Comparison of ENCODE assay signal across 16 cellular contexts in the genomic region with DNA sequence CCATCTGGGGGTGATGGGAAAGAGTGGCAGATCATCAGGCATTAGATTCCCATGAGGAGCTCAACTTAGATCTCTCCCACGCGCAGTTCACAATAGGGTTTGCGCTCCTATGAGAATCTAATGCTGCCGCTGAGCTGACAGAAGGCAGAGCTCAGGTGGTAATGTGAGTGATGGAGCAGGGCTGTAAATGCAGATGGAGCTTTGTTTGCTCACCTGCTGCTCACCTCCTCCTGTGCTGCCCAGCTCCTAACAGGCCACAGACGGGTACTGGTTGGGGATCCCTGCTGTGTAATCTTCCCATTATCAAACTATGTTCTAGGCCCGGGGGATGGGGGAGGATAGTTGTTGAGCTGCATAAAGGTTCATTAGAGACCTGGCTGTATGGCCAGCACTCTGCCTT. TPM values are rescaled to one million over a fixed set of nuclear protein-coding genes. Genes with fewer than 3 reads are reported as not detected.
DNase-seq lines count a peak whose midpoint lies in the region; ATAC-seq and TF ChIP-seq lines count a peak whose summit lies in the region.
"Had no signal": no experiment of that assay in that cellular context is flagged by ENCODE, and none has a peak within 500 bp of the region (broad histone marks: within the 10 kb centered on the region; RNA-seq: fewer than 3 reads in every experiment).

No MANE protein-coding gene starts in this region.

- peak; percentile 90 for DNase-seq in COLO668 (lab: John Stamatoyannopoulos, UW; ENCODE audit: unreplicated experiment)
- peak; percentile 98 for DNase-seq in NCI-H1417 treated with DMSO at 0.1 percent for 48 hours (lab: John Stamatoyannopoulos, UW)
- peak; percentile 60 for DNase-seq in NCI-H2196 treated with DMSO at 0.1 percent for 48 hours (lab: John Stamatoyannopoulos, UW; ENCODE audit: unreplicated experiment)
- DNase-seq in activated B cell treated with CpG ODN at 0.5 μM for 24 hours, result no peak
- DNase-seq in ureter (ENCODE audit: low spot score), result no peak
- DNase-seq in spleen, result no peak
- DNase-seq in A172 (ENCODE audit: low spot score), result no peak
- DNase-seq: activated CD4-positive, alpha-beta T cell treated with anti-CD3 and anti-CD28 coated beads, Interleukin-2, amount 50 U/mL, for 48 hours; adrenal gland; CD8-positive, alpha-beta T cell; effector CD4-positive, alpha-beta T cell; MM.1S; sigmoid colon had no signal

- no peak overlapping the region for H3K27ac ChIP-seq in spleen
- H3K27ac ChIP-seq: adrenal gland, sigmoid colon had no signal

- H3K4me1 Mint-ChIP-seq in activated B cell treated with CpG ODN at 0.5 μM for 24 hours, result peaks cover 42% of the 10 kb centered on the region

- H3K36me3 ChIP-seq in spleen, result no peaks in the 10 kb centered on the region
- H3K36me3 ChIP-seq: adrenal gland, sigmoid colon had no signal

- POLR2A ChIA-PET in activated B cell treated with CpG ODN at 0.5 μM for 24 hours (lab: Charles Lee), result interaction anchor here (0.6 to 2.1 kb wide), 6 partner anchors 8 to 120 kb away, joined by 3 to 7 read pairs (median 4); no protein-coding TSS in a partner anchor

- no peaks in the 10 kb centered on the region for H3K36me3 Mint-ChIP-seq in activated B cell treated with CpG ODN at 0.5 μM for 24 hours (ENCODE audit: low read depth)
- H3K36me3 Mint-ChIP-seq: CD8-positive, alpha-beta T cell had no signal

- TF ChIP-seq POLR2A in spleen (IDR thresholded peaks at IDR 0.05), result no peak

- H3K27me3 ChIP-seq in spleen (replicated peaks in 1 of 7), result no peaks in the 10 kb centered on the region
- H3K27me3 ChIP-seq: adrenal gland, sigmoid colon had no signal

- no peaks in the 10 kb centered on the region for H3K9me3 ChIP-seq in spleen
- H3K9me3 ChIP-seq: adrenal gland, sigmoid colon had no signal

- H3K9me3 Mint-ChIP-seq in activated B cell treated with CpG ODN at 0.5 μM for 24 hours, result no peaks in the 10 kb centered on the region
- H3K9me3 Mint-ChIP-seq: activated T-helper 1 cell treated with anti-CD3 and anti-CD28 coated beads, Interleukin-12 subunit alpha, Interleukin-12 subunit beta, Interleukin-2, Interleukin-4 antibody, amounts not matched to agents 30 ng/mL and 10 ng/mL and 1 ng/mL, durations not matched to agents 14 hours and 24 hours and 36 hours; CD8-positive, alpha-beta T cell had no signal

- ATAC-seq in activated B cell treated with CpG ODN at 0.5 μM for 24 hours (ENCODE audit: low read depth), result no peak
- no peak for ATAC-seq in activated CD4-positive, CD25-positive, alpha-beta regulatory T cell treated with anti-CD3 and anti-CD28 coated beads, Interleukin-2, amount 50 U/mL, for 24 hours
- ATAC-seq: CD8-positive, alpha-beta T cell; HepG2 had no signal

- intact Hi-C loops in activated B cell treated with CpG ODN at 0.5 μM for 24 hours (cut with micrococcal nuclease), result loop anchor here (5.0 kb wide), 1 partner anchor 37 kb away; no protein-coding TSS in a partner anchor
- intact Hi-C loops in spleen (cut with DNase I; ENCODE audit: low total_unique reads), result no loop called here

- CTCF ChIA-PET in activated B cell treated with CpG ODN at 0.5 μM for 24 hours (lab: Charles Lee), result no interaction called here

- peak overlapping the region; percentile 46 for H3K27ac Mint-ChIP-seq in activated B cell treated with CpG ODN at 0.5 μM for 24 hours
- H3K27ac Mint-ChIP-seq: activated T-helper 1 cell treated with anti-CD3 and anti-CD28 coated beads, Interleukin-12 subunit alpha, Interleukin-12 subunit beta, Interleukin-2, Interleukin-4 antibody, amounts not matched to agents 30 ng/mL and 10 ng/mL and 1 ng/mL, durations not matched to agents 14 hours and 24 hours and 36 hours; CD8-positive, alpha-beta T cell had no signal

- no peaks in the 10 kb centered on the region for H3K27me3 Mint-ChIP-seq in activated B cell treated with CpG ODN at 0.5 μM for 24 hours

- no peak overlapping the region for H3K4me3 ChIP-seq in spleen
- H3K4me3 ChIP-seq: adrenal gland, sigmoid colon had no signal

- TF ChIP-seq CTCF in activated B cell treated with CpG ODN at 0.5 μM for 24 hours (IDR thresholded peaks at IDR 0.05) (no peak), spleen (IDR thresholded peaks at IDR 0.05 in 8 of 11, conservative IDR thresholded peaks at IDR 0.05 in 3 of 11) (no peak)

- peaks cover 8 to 57% (median 16%) of the 10 kb centered on the region in 6 donors for H3K4me1 ChIP-seq in spleen

- H3K4me3 Mint-ChIP-seq in activated B cell treated with CpG ODN at 0.5 μM for 24 hours, result no peak overlapping the region
- H3K4me3 Mint-ChIP-seq: activated T-helper 1 cell treated with anti-CD3 and anti-CD28 coated beads, Interleukin-12 subunit alpha, Interleukin-12 subunit beta, Interleukin-2, Interleukin-4 antibody, amounts not matched to agents 30 ng/mL and 10 ng/mL and 1 ng/mL, durations not matched to agents 14 hours and 24 hours and 36 hours; CD8-positive, alpha-beta T cell had no signal

- 83 to 95% (median 92%) methylated on average over 6 of the region's 6 CpGs for WGBS in spleen, 5 donors

RNA-seq across cellular contexts. Expression of a gene that starts 58.4 kb away (rescaled TPM):
- total RNA-seq in activated B cell treated with CpG ODN at 0.5 μM for 24 hours (103 and 111 TPM in 2 replicates), ureter (52.1 TPM), spleen (100 to 1,000 TPM in 3 of 7 donors, 10 to 100 TPM in 4; 62.8 to 178 (median 100.0) TPM)
- polyA plus RNA-seq in spleen, result 10 to 100 TPM; 18.1 to 23.8 (median 20.7) TPM
- 64.6 and 80.7 TPM in 2 replicates for total RNA-seq in A172 (2014; rRNA removed; shearing (Covaris generic))

Comparison
In these comparisons a context has a peak if more than half of its experiments do, and no peak if none do; other contexts are left out.
1. DNase-seq: peak in COLO668 (single experiment), NCI-H1417 treated with DMSO at 0.1 percent for 48 hours (single experiment) and NCI-H2196 treated with DMSO at 0.1 percent for 48 hours (single experiment); none in activated B cell treated with CpG ODN at 0.5 μM for 24 hours (single experiment), ureter (single experiment), spleen (single experiment) and A172 (single experiment).